In the genomic region with DNA sequence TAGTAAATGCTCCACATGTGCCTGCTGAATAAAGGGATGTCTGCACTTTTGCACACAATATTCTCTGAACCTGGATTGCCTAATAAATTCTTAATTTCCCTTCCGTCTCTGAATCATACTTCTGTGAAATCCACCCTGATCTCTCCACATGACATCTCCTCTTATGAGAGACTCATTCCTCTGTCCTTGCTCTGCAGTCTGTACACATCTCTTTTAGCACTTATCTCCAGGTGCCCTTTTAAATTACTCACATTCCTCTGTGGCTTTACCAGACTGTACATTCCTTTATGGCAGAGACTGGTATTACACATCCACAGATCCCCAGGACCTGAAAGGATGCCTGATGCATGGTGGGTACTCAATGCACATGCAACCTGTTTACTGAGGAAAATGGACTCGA, we compare ENCODE assay signal across 1 cellular context.
TF ChIP-seq lines count a peak whose summit lies in the region.

No MANE protein-coding gene starts in this region.

TF ChIP-seq in SK-N-SH, 30 proteins besides CTCF, POLR2A, EP300 and RAD21 (continued from another document):
- TF ChIP-seq, protein P1, sequence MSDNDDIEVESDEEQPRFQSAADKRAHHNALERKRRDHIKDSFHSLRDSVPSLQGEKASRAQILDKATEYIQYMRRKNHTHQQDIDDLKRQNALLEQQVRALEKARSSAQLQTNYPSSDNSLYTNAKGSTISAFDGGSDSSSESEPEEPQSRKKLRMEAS (IDR thresholded peaks at IDR 0.05; ENCODE audit: low read depth): peak; percentile 73; the same call in 1 of the 2 replicates
- TF ChIP-seq, protein P2, sequence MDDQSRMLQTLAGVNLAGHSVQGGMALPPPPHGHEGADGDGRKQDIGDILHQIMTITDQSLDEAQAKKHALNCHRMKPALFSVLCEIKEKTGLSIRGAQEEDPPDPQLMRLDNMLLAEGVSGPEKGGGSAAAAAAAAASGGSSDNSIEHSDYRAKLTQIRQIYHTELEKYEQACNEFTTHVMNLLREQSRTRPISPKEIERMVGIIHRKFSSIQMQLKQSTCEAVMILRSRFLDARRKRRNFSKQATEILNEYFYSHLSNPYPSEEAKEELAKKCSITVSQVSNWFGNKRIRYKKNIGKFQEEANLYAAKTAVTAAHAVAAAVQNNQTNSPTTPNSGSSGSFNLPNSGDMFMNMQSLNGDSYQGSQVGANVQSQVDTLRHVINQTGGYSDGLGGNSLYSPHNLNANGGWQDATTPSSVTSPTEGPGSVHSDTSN (IDR thresholded peaks at IDR 0.05): peak; percentile 87
- TF ChIP-seq, protein P3, sequence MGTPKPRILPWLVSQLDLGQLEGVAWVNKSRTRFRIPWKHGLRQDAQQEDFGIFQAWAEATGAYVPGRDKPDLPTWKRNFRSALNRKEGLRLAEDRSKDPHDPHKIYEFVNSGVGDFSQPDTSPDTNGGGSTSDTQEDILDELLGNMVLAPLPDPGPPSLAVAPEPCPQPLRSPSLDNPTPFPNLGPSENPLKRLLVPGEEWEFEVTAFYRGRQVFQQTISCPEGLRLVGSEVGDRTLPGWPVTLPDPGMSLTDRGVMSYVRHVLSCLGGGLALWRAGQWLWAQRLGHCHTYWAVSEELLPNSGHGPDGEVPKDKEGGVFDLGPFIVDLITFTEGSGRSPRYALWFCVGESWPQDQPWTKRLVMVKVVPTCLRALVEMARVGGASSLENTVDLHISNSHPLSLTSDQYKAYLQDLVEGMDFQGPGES (IDR thresholded peaks at IDR 0.05; ENCODE audit: low read depth, low read length): no peak
- no peak for TF ChIP-seq FOXJ3 (CRISPR knock-in tag; IDR thresholded peaks at IDR 0.05)
- TF ChIP-seq GATA2 (CRISPR knock-in tag; IDR thresholded peaks at IDR 0.05): no peak
- peak; percentile 71; the same call in 1 of the 2 replicates for TF ChIP-seq POLR2AphosphoS5 (IDR thresholded peaks at IDR 0.05; ENCODE audit: low read depth, low read length)
- TF ChIP-seq MXI1 (IDR thresholded peaks at IDR 0.05; ENCODE audit: low read depth, low read length): no peak
- TF ChIP-seq NFIC (IDR thresholded peaks at IDR 0.05; ENCODE audit: borderline replicate concordance): peak; percentile 66; the same call in 1 of the 2 replicates
- TF ChIP-seq FOXM1 (IDR thresholded peaks at IDR 0.05; ENCODE audit: low read depth): peak; percentile 24; the same call in 1 of the 2 replicates
- peak; percentile 92 for TF ChIP-seq TEAD4 (IDR thresholded peaks at IDR 0.05; ENCODE audit: borderline replicate concordance, insufficient read depth)
- 0 out of 2 replicates have a peak, but pooled peaks have one; percentile 15 for TF ChIP-seq RCOR1 (IDR thresholded peaks at IDR 0.05; ENCODE audit: low read length)
- TF ChIP-seq SIN3A (IDR thresholded peaks at IDR 0.05; ENCODE audit: borderline replicate concordance, low read depth, low read length): 0 out of 2 replicates have a peak, but pooled peaks have one; percentile 23
- peak; percentile 60; the same call in 1 of the 2 replicates for TF ChIP-seq RXRA (IDR thresholded peaks at IDR 0.05; ENCODE audit: borderline replicate concordance, low read depth)
- TF ChIP-seq, protein P4, sequence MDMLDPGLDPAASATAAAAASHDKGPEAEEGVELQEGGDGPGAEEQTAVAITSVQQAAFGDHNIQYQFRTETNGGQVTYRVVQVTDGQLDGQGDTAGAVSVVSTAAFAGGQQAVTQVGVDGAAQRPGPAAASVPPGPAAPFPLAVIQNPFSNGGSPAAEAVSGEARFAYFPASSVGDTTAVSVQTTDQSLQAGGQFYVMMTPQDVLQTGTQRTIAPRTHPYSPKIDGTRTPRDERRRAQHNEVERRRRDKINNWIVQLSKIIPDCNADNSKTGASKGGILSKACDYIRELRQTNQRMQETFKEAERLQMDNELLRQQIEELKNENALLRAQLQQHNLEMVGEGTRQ (IDR thresholded peaks at IDR 0.05; ENCODE audit: borderline replicate concordance, low read depth, low read length): no peak
- TF ChIP-seq, protein P5, sequence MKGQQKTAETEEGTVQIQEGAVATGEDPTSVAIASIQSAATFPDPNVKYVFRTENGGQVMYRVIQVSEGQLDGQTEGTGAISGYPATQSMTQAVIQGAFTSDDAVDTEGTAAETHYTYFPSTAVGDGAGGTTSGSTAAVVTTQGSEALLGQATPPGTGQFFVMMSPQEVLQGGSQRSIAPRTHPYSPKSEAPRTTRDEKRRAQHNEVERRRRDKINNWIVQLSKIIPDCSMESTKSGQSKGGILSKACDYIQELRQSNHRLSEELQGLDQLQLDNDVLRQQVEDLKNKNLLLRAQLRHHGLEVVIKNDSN (IDR thresholded peaks at IDR 0.05; ENCODE audit: borderline replicate concordance, low read depth): peak; percentile 35; the same call in 1 of the 2 replicates
- TF ChIP-seq JUND (IDR thresholded peaks at IDR 0.05): peak; percentile 74
- peak; percentile 94 for TF ChIP-seq TCF12 (IDR thresholded peaks at IDR 0.05)
- no peak for TF ChIP-seq YY1 (IDR thresholded peaks at IDR 0.05; ENCODE audit: low read depth)
- peak; percentile 38; the same call in 1 of the 2 replicates for TF ChIP-seq TAF1 (IDR thresholded peaks at IDR 0.05; ENCODE audit: borderline replicate concordance, low read depth, low read length)
- TF ChIP-seq MEF2A (IDR thresholded peaks at IDR 0.05; ENCODE audit: borderline replicate concordance, low read depth): no peak
- TF ChIP-seq FOSL2 (IDR thresholded peaks at IDR 0.05; ENCODE audit: borderline replicate concordance, low read depth): peak; percentile 72
